In the genomic region with DNA sequence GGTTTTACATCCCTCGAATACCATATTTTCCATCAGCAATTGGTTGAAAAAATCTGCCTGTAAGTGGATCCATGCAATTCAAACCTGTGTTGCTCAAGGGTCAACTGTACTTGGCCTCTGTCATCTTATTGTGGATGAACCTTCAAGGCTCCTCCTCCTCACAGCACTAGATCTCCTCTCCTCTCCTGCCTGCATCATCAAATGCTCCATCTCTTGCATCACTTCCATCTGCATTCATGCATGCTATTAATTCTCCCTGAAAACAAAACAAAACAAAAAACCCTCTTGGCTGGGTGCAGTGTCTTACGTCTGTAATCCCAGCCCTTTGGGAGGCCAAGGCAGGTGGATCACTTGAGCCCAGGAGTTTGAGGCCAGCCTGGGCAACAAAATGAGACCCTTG, we compare ENCODE assay signal across 1 cellular context.
TF ChIP-seq lines count a peak whose summit lies in the region.

No MANE protein-coding gene starts in this region.

TF ChIP-seq in GM23338, 12 proteins besides CTCF, POLR2A, EP300 and RAD21 (continued from another document):
- TF ChIP-seq, protein P1, sequence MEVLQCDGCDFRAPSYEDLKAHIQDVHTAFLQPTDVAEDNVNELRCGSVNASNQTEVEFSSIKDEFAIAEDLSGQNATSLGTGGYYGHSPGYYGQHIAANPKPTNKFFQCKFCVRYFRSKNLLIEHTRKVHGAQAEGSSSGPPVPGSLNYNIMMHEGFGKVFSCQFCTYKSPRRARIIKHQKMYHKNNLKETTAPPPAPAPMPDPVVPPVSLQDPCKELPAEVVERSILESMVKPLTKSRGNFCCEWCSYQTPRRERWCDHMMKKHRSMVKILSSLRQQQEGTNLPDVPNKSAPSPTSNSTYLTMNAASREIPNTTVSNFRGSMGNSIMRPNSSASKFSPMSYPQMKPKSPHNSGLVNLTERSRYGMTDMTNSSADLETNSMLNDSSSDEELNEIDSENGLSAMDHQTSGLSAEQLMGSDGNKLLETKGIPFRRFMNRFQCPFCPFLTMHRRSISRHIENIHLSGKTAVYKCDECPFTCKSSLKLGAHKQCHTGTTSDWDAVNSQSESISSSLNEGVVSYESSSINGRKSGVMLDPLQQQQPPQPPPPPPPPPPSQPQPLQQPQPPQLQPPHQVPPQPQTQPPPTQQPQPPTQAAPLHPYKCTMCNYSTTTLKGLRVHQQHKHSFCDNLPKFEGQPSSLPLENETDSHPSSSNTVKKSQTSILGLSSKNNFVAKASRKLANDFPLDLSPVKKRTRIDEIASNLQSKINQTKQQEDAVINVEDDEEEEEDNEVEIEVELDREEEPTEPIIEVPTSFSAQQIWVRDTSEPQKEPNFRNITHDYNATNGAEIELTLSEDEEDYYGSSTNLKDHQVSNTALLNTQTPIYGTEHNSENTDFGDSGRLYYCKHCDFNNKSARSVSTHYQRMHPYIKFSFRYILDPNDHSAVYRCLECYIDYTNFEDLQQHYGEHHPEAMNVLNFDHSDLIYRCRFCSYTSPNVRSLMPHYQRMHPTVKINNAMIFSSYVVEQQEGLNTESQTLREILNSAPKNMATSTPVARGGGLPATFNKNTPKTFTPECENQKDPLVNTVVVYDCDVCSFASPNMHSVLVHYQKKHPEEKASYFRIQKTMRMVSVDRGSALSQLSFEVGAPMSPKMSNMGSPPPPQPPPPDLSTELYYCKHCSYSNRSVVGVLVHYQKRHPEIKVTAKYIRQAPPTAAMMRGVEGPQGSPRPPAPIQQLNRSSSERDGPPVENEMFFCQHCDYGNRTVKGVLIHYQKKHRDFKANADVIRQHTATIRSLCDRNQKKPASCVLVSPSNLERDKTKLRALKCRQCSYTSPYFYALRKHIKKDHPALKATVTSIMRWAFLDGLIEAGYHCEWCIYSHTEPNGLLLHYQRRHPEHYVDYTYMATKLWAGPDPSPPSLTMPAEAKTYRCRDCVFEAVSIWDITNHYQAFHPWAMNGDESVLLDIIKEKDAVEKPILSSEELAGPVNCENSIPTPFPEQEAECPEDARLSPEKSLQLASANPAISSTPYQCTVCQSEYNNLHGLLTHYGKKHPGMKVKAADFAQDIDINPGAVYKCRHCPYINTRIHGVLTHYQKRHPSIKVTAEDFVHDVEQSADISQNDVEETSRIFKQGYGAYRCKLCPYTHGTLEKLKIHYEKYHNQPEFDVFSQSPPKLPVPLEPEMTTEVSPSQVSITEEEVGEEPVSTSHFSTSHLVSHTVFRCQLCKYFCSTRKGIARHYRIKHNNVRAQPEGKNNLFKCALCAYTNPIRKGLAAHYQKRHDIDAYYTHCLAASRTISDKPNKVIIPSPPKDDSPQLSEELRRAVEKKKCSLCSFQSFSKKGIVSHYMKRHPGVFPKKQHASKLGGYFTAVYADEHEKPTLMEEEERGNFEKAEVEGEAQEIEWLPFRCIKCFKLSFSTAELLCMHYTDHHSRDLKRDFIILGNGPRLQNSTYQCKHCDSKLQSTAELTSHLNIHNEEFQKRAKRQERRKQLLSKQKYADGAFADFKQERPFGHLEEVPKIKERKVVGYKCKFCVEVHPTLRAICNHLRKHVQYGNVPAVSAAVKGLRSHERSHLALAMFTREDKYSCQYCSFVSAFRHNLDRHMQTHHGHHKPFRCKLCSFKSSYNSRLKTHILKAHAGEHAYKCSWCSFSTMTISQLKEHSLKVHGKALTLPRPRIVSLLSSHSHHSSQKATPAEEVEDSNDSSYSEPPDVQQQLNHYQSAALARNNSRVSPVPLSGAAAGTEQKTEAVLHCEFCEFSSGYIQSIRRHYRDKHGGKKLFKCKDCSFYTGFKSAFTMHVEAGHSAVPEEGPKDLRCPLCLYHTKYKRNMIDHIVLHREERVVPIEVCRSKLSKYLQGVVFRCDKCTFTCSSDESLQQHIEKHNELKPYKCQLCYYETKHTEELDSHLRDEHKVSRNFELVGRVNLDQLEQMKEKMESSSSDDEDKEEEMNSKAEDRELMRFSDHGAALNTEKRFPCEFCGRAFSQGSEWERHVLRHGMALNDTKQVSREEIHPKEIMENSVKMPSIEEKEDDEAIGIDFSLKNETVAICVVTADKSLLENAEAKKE (CRISPR knock-in tag; IDR thresholded peaks at IDR 0.05) = no peak
- TF ChIP-seq EZH2phosphoT487 (IDR thresholded peaks at IDR 0.05; ENCODE audit: unreplicated experiment) (no peak), ZNF114 (CRISPR knock-in tag; IDR thresholded peaks at IDR 0.05) (no peak), POLR2AphosphoS5 (IDR thresholded peaks at IDR 0.05; ENCODE audit: low read depth) (no peak), JUNB (IDR thresholded peaks at IDR 0.05; ENCODE audit: unreplicated experiment) (no peak)
